Comparison of ENCODE assay signal across 21 cellular contexts in the genomic region with DNA sequence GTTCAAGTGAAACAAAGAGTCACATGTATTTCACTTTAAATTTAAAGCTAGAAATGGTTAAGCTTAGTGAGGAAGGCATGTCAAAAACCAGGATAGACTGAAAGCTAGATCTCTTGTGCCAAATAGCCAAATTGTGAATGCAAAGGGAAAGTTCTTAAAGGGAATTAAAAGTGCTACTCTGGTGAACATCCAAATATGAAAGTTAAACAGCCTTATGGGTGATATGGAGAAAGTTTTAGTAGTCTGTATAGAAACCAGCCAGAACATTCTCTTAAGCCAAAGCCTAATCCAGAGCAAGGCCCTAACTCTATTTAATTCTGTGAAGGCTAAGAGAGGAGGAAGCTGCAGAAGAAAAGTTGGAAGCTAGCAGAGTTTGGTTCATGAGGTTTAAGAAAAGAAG.
"Had no signal": no experiment of that assay in that cellular context is flagged by ENCODE, and none has a peak within 500 bp of the region (broad histone marks: within the 10 kb centered on the region; RNA-seq: fewer than 3 reads in every experiment).

No MANE protein-coding gene starts in this region.

- H3K27me3 Mint-ChIP-seq: memory B cell, progenitor cell of endocrine pancreas had no signal

- H3K4me3 ChIP-seq: left ventricle myocardium inferior, lower lobe of right lung, pancreas, smooth muscle cell had no signal

- H3K9me3 Mint-ChIP-seq: natural killer cell had no signal

- DNase-seq: effector CD4-positive, alpha-beta T cell; endodermal cell; erythroblast; foreskin keratinocyte; immature natural killer cell; left ventricle myocardium inferior; lower lobe of right lung; natural killer cell; nucleus accumbens; pancreas; right cardiac atrium; stimulated activated CD4-positive, alpha-beta T cell treated with anti-CD3 and anti-CD28 coated beads, Interleukin-2, amount 100 ng/mL, for 48 hours; stimulated activated naive CD4-positive, alpha-beta T cell treated with Interleukin-2 at 50 U/mL for 16 hours; trophoblast cell had no signal

- H3K27ac Mint-ChIP-seq: endodermal cell, memory B cell, mesothelial cell of epicardium, progenitor cell of endocrine pancreas had no signal

- H3K4me1 ChIP-seq: foreskin keratinocyte, lower lobe of right lung, pancreas had no signal

- H3K27ac ChIP-seq: foreskin keratinocyte, left ventricle myocardium inferior, lower lobe of right lung, pancreas had no signal

- FAIRE-seq: endothelial cell of umbilical vein, keratinocyte, pancreas had no signal

- H3K4me2 ChIP-seq: smooth muscle cell had no signal

- ATAC-seq: foreskin keratinocyte, lower lobe of right lung, natural killer cell, pancreas, right cardiac atrium had no signal

- H3K4me3 Mint-ChIP-seq: endodermal cell, memory B cell, mesothelial cell of epicardium, natural killer cell, neural crest cell had no signal

- H3K4me1 Mint-ChIP-seq: endodermal cell had no signal

- H3K36me3 ChIP-seq: lower lobe of right lung, pancreas had no signal

- H3K27me3 ChIP-seq: foreskin keratinocyte, pancreas had no signal

- H3K9me3 ChIP-seq: lower lobe of right lung, pancreas had no signal
